8 cellular contexts compared by ENCODE assay signal in genomic region chr14:105747503-105748203, GRCh38.
DNase-seq lines count a peak whose midpoint lies in the region; ATAC-seq and TF ChIP-seq lines count a peak whose summit lies in the region.
"Not testable (repeated sequence)": the region's sequence is repeated elsewhere in the genome, so short reads cannot be mapped to it uniquely, and the experiment has no call there.

No MANE protein-coding gene starts in this region.

- not testable (repeated sequence) for H3K27ac ChIP-seq in BLaER1 treated with 17β-estradiol and CSF1 and Interleukin-3, amounts not matched to agents 10 nM and 100 nM; RWPE2 (ENCODE audit: poor library complexity, severe bottlenecking); naive thymus-derived CD4-positive, alpha-beta T cell (ENCODE audit: low read depth, low read length); upper lobe of right lung

- not testable (repeated sequence) for H3K4me1 Mint-ChIP-seq in activated naive CD4-positive, alpha-beta T cell treated with anti-CD3 and anti-CD28 coated beads, Interleukin-2, amount 50 U/mL, for 24 hours; naive thymus-derived CD4-positive, alpha-beta T cell

- H4K20me1 ChIP-seq in BLaER1 treated with 17β-estradiol and CSF1 and Interleukin-3, amounts not matched to agents 10 nM and 100 nM = not testable (repeated sequence)

- peaks cover 7 to 22% (median 20%) of the 10 kb centered on the region in 10 experiments; a peak in 19 of 20 replicates for H3K4me1 ChIP-seq in BLaER1 treated with 17β-estradiol and CSF1 and Interleukin-3, amounts not matched to agents 10 nM and 100 nM
- not testable (repeated sequence) for H3K4me1 ChIP-seq in RWPE2 (ENCODE audit: insufficient read depth, poor library complexity, severe bottlenecking); naive thymus-derived CD4-positive, alpha-beta T cell (ENCODE audit: control insufficient read depth in 2 of 2, insufficient read depth in 2 of 2, low read length in 2 of 2); upper lobe of right lung

- POLR2A ChIA-PET in naive thymus-derived CD4-positive, alpha-beta T cell (lab: Charles Lee) = not testable (repeated sequence)

- CTCF ChIA-PET in naive thymus-derived CD4-positive, alpha-beta T cell (lab: Charles Lee) = not testable (repeated sequence)

- not testable (repeated sequence) for H3K4me3 Mint-ChIP-seq in activated naive CD4-positive, alpha-beta T cell treated with anti-CD3 and anti-CD28 coated beads, Interleukin-2, amount 50 U/mL, for 24 hours; naive thymus-derived CD4-positive, alpha-beta T cell

- TF ChIP-seq CTCF in RWPE2 (IDR thresholded peaks at IDR 0.05; ENCODE audit: poor library complexity, severe bottlenecking); upper lobe of right lung (IDR thresholded peaks at IDR 0.05): not testable (repeated sequence)

- H3K9ac ChIP-seq in BLaER1 treated with 17β-estradiol and CSF1 and Interleukin-3, amounts not matched to agents 10 nM and 100 nM = peak overlapping the region in 1 of 11 experiments; percentile 33; a peak in 1 of 22 replicates

- DNase-seq in RWPE2 (ENCODE audit: low spot score) = peak; percentile 62
- not testable (repeated sequence) for DNase-seq in Right ventricle myocardium inferior (ENCODE audit: missing footprints); naive thymus-derived CD4-positive, alpha-beta T cell
- peak; percentile 41 for DNase-seq in upper lobe of right lung

- intact Hi-C loops in Right ventricle myocardium inferior (cut with DNase I); naive thymus-derived CD4-positive, alpha-beta T cell (cut with micrococcal nuclease); upper lobe of right lung (cut with DNase I): not testable (repeated sequence)

- ATAC-seq in GM19395 (IDR thresholded peaks at IDR 0.05; ENCODE audit: unreplicated experiment) = peak; percentile 51
- ATAC-seq in HG02973 (IDR thresholded peaks at IDR 0.05; ENCODE audit: unreplicated experiment) = peak; percentile 48
- ATAC-seq in RWPE2 (ENCODE audit: low read depth) = not testable (repeated sequence)
- peak; percentile 32 for ATAC-seq in Right ventricle myocardium inferior
- ATAC-seq in naive thymus-derived CD4-positive, alpha-beta T cell = peak; percentile 15
- peak; percentile 9 for ATAC-seq in upper lobe of right lung

- H3K27me3 ChIP-seq in BLaER1 treated with 17β-estradiol and CSF1 and Interleukin-3, amounts not matched to agents 10 nM and 100 nM; RWPE2 (ENCODE audit: insufficient read depth, poor library complexity, severe bottlenecking); naive thymus-derived CD4-positive, alpha-beta T cell (ENCODE audit: control insufficient read depth in 2 of 2, insufficient read depth in 2 of 2, low read length in 2 of 2); upper lobe of right lung: not testable (repeated sequence)

- H3K36me3 ChIP-seq in BLaER1 treated with 17β-estradiol and CSF1 and Interleukin-3, amounts not matched to agents 10 nM and 100 nM; RWPE2 (ENCODE audit: low read depth); naive thymus-derived CD4-positive, alpha-beta T cell (ENCODE audit: control insufficient read depth in 2 of 3, insufficient read depth in 3 of 3, low read length in 3 of 3); upper lobe of right lung: not testable (repeated sequence)

- H3K4me2 ChIP-seq in BLaER1 treated with 17β-estradiol and CSF1 and Interleukin-3, amounts not matched to agents 10 nM and 100 nM = peak overlapping the region; percentile 42 to 79 (median 65); a peak in 21 of 22 replicates

- not testable (repeated sequence) for H3K9me3 ChIP-seq in BLaER1 treated with 17β-estradiol and CSF1 and Interleukin-3, amounts not matched to agents 10 nM and 100 nM (replicated peaks in 1 of 11); RWPE2 (ENCODE audit: severe bottlenecking); naive thymus-derived CD4-positive, alpha-beta T cell (ENCODE audit: control insufficient read depth in 2 of 3, low read length in 3 of 3); upper lobe of right lung

- peak overlapping the region; percentile 17 for H3K27ac Mint-ChIP-seq in activated naive CD4-positive, alpha-beta T cell treated with anti-CD3 and anti-CD28 coated beads, Interleukin-2, amount 50 U/mL, for 24 hours
- H3K27ac Mint-ChIP-seq in naive thymus-derived CD4-positive, alpha-beta T cell = not testable (repeated sequence)

- H3K9me3 Mint-ChIP-seq in activated naive CD4-positive, alpha-beta T cell treated with anti-CD3 and anti-CD28 coated beads, Interleukin-2, amount 50 U/mL, for 24 hours; naive thymus-derived CD4-positive, alpha-beta T cell: not testable (repeated sequence)

- H3K36me3 Mint-ChIP-seq in activated naive CD4-positive, alpha-beta T cell treated with anti-CD3 and anti-CD28 coated beads, Interleukin-2, amount 50 U/mL, for 24 hours; naive thymus-derived CD4-positive, alpha-beta T cell: not testable (repeated sequence)

- H3K27me3 Mint-ChIP-seq in activated naive CD4-positive, alpha-beta T cell treated with anti-CD3 and anti-CD28 coated beads, Interleukin-2, amount 50 U/mL, for 24 hours = not testable (repeated sequence)
- peaks cover 0 to 24% (median 0%) of the 10 kb centered on the region in 5 donors for H3K27me3 Mint-ChIP-seq in naive thymus-derived CD4-positive, alpha-beta T cell

- not testable (repeated sequence) for H3K4me3 ChIP-seq in BLaER1 treated with 17β-estradiol and CSF1 and Interleukin-3, amounts not matched to agents 10 nM and 100 nM; RWPE2 (ENCODE audit: severe bottlenecking); naive thymus-derived CD4-positive, alpha-beta T cell (ENCODE audit: low read length); upper lobe of right lung
